ENCODE assay signal across 1 cellular context in the genomic region with DNA sequence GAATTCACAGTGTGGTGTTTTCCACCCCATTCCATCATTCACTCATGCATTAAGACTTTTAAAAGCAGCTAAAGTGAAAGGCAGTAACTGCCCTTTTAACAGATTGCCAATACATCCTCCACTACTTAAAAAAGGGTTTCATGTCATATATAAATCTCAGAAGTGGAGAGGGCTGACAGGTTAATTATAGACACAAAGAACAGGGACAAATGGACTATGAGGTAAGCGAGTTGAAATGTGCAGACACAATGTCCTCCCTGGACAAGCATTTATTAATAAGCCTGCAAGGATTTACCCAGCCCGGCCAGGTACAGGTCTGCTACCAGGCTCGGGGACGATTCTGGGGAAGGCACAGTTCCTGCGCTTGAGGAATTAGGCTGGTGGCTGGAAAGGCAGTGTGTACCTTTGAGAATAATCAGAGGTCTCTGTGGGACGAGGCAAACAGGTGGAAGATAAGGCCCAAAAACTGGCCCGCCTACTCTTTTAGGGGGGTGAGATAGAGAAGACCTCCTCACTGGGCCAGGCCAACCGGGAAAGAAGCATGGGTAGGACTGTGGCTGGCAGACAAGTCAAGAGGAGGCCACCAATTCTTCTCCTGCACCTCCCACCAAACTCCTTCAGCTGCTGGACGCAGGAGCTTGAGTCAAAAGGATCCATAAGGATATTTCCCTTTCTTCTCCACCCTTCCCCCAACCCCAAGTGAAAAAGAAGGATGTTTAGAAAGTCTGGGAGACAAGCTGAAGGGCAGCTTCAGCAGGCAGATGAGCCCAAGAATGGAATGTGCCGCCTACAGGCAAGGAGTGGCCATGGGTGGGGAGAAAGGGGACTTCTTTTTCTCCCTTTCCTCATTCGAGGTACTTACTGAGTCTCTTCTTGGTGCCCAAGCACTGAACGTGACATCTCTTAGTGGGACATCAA.
A peak's percentile ranks its signal among the peaks of the same experiment; 100 is the strongest.
TF ChIP-seq lines count a peak whose summit lies in the region.

No MANE protein-coding gene starts in this region.

TF ChIP-seq in HEK293, 187 proteins besides CTCF, POLR2A, EP300 and RAD21 (continued from another document):
- TF ChIP-seq, protein P1, sequence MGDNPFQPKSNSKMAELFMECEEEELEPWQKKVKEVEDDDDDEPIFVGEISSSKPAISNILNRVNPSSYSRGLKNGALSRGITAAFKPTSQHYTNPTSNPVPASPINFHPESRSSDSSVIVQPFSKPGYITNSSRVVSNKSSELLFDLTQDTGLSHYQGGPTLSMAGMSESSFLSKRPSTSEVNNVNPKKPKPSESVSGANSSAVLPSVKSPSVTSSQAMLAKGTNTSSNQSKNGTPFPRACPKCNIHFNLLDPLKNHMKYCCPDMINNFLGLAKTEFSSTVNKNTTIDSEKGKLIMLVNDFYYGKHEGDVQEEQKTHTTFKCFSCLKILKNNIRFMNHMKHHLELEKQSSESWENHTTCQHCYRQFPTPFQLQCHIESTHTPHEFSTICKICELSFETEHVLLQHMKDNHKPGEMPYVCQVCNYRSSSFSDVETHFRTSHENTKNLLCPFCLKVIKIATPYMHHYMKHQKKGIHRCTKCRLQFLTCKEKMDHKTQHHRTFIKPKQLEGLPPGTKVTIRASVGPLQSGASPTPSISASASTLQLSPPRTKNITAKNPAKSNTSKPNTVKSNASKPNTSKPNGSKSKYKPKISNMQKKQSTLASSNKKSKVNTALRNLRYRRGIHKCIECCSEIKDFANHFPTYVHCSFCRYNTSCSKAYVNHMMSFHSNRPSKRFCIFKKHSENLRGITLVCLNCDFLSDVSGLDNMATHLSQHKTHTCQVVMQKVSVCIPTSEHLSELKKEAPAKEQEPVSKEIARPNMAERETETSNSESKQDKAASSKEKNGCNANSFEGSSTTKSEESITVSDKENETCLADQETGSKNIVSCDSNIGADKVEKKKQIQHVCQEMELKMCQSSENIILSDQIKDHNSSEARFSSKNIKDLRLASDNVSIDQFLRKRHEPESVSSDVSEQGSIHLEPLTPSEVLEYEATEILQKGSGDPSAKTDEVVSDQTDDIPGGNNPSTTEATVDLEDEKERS (tag by site-specific recombination; IDR thresholded peaks at IDR 0.05), result no peak
- TF ChIP-seq ZNF768 (tag by site-specific recombination; IDR thresholded peaks at IDR 0.05) (no peak), ZNF433 (tag by site-specific recombination; IDR thresholded peaks at IDR 0.05; ENCODE audit: low read depth) (no peak), ZNF221 (tag by site-specific recombination; IDR thresholded peaks at IDR 0.05; ENCODE audit: borderline replicate concordance) (no peak), ZNF600 (tag by site-specific recombination; IDR thresholded peaks at IDR 0.05) (peak; percentile 63), ZNF10 (tag by site-specific recombination; IDR thresholded peaks at IDR 0.05) (peak; percentile 23; the same call in 1 of the 2 replicates)
- TF ChIP-seq, protein P2, sequence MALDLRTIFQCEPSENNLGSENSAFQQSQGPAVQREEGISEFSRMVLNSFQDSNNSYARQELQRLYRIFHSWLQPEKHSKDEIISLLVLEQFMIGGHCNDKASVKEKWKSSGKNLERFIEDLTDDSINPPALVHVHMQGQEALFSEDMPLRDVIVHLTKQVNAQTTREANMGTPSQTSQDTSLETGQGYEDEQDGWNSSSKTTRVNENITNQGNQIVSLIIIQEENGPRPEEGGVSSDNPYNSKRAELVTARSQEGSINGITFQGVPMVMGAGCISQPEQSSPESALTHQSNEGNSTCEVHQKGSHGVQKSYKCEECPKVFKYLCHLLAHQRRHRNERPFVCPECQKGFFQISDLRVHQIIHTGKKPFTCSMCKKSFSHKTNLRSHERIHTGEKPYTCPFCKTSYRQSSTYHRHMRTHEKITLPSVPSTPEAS (tag by site-specific recombination; IDR thresholded peaks at IDR 0.05), result no peak
- TF ChIP-seq, protein P3, sequence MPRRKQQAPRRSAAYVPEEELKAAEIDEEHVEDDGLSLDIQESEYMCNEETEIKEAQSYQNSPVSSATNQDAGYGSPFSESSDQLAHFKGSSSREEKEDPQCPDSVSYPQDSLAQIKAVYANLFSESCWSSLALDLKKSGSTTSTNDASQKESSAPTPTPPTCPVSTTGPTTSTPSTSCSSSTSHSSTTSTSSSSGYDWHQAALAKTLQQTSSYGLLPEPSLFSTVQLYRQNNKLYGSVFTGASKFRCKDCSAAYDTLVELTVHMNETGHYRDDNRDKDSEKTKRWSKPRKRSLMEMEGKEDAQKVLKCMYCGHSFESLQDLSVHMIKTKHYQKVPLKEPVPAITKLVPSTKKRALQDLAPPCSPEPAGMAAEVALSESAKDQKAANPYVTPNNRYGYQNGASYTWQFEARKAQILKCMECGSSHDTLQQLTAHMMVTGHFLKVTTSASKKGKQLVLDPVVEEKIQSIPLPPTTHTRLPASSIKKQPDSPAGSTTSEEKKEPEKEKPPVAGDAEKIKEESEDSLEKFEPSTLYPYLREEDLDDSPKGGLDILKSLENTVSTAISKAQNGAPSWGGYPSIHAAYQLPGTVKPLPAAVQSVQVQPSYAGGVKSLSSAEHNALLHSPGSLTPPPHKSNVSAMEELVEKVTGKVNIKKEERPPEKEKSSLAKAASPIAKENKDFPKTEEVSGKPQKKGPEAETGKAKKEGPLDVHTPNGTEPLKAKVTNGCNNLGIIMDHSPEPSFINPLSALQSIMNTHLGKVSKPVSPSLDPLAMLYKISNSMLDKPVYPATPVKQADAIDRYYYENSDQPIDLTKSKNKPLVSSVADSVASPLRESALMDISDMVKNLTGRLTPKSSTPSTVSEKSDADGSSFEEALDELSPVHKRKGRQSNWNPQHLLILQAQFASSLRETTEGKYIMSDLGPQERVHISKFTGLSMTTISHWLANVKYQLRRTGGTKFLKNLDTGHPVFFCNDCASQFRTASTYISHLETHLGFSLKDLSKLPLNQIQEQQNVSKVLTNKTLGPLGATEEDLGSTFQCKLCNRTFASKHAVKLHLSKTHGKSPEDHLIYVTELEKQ (tag by site-specific recombination; IDR thresholded peaks at IDR 0.05; ENCODE audit: borderline replicate concordance), result peak; percentile 54; the same call in 1 of the 2 replicates
